8 cellular contexts compared by ENCODE assay signal in the genomic region with DNA sequence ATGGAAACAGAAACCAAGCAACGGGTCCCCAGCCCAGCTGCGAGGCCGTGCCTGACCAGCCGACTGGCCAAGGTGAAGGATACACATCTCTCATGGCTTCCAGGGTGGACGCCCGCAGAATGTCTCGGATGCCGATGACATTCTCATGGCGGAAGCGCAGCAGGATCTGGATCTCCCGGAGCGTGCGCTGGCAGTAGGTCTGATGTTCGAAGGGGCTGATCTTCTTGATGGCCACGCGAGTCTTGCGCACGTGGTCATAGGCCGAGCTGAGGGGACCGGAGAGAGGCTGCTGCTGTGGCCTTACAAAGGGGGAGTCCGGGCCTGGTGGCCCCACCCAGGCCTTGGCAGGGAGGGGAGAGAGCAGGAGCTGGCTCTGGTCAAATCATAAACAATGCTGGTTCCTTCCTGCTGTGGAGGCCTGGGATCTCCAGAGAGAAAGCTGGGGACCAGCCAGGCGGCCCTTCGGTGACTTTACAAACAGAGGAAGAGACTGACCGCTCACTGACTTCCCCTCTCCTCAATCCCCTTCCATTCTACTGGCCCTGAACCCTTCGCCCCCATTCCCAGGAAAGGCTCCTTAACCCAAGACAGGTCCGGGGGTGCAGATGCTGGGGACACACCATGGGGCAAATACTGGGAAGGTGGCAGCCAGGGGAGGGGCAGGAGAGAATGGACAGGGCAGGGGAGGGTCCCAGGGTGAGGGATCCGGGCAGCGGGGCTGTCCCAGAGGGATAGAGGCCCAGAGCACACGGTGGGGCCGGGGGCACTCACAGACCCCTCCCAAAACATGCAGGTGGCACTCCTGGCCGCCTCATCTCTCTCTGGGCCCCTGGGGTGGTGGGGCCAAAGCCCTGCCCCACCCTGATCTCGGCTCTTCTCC. TPM values are rescaled to one million over a fixed set of nuclear protein-coding genes. Genes with fewer than 3 reads are reported as not detected.
DNase-seq lines count a peak whose midpoint lies in the region; ATAC-seq, FAIRE-seq and TF ChIP-seq lines count a peak whose summit lies in the region.

No MANE protein-coding gene starts in this region.

- peak overlapping the region; percentile 67 for H3K27ac Mint-ChIP-seq in stimulated activated naive CD8-positive, alpha-beta T cell treated with anti-CD3 and anti-CD28 coated beads, Interleukin-15, Interleukin-2, amounts not matched to agents 100 ng/mL and 50 ng/mL, for 24 hours

- FAIRE-seq in urothelium cell line (lab: Jason Lieb, UNC) = no peak

- no peaks in the 10 kb centered on the region for H3K9me3 ChIP-seq in mesodermal cell (ENCODE audit: control insufficient read depth, low read length)

- H3K4me3 ChIP-seq in dorsolateral prefrontal cortex (peak overlapping the region; percentile 69 to 96 (median 88)), mesodermal cell (ENCODE audit: extremely low read depth, insufficient read depth, low read length, poor library complexity, severe bottlenecking) (peak overlapping the region; percentile 77), urinary bladder (ENCODE audit: low read depth, low read length) (peak overlapping the region; percentile 95)

- no peak for ATAC-seq in stimulated activated naive CD8-positive, alpha-beta T cell treated with anti-CD3 and anti-CD28 coated beads, Interleukin-15, Interleukin-2, amounts not matched to agents 100 U/mL and 50 U/mL, for 24 hours
- ATAC-seq in HG03442 (IDR thresholded peaks at IDR 0.05; ENCODE audit: unreplicated experiment) = no peak

- H3K9me3 Mint-ChIP-seq in stimulated activated naive CD8-positive, alpha-beta T cell treated with anti-CD3 and anti-CD28 coated beads, Interleukin-15, Interleukin-2, amounts not matched to agents 100 ng/mL and 50 ng/mL, for 24 hours = no peaks in the 10 kb centered on the region

- H3K36me3 ChIP-seq in mesodermal cell (ENCODE audit: control insufficient read depth, insufficient read depth, low read length) (peaks cover 46% of the 10 kb centered on the region), urinary bladder (ENCODE audit: insufficient read depth) (no peaks in the 10 kb centered on the region)

- no peaks in the 10 kb centered on the region for H3K27me3 ChIP-seq in dorsolateral prefrontal cortex

- TF ChIP-seq CTCF in dorsolateral prefrontal cortex (IDR thresholded peaks at IDR 0.05 in 54 of 56, conservative IDR thresholded peaks at IDR 0.05 in 2 of 56; ENCODE audit: low read depth in 1 of 56, partially characterized antibody in 56 of 56) = no peak

- no peaks in the 10 kb centered on the region for H3K27me3 Mint-ChIP-seq in stimulated activated naive CD8-positive, alpha-beta T cell treated with anti-CD3 and anti-CD28 coated beads, Interleukin-15, Interleukin-2, amounts not matched to agents 100 ng/mL and 50 ng/mL, for 24 hours

- H3K4me1 ChIP-seq in mesodermal cell (ENCODE audit: control insufficient read depth, insufficient read depth, low read length, poor library complexity, severe bottlenecking) = no peaks in the 10 kb centered on the region
- H3K4me1 ChIP-seq in urinary bladder (ENCODE audit: insufficient read depth) = no peaks in the 10 kb centered on the region

- intact Hi-C loops in dorsolateral prefrontal cortex (cut with DNase I) = loop anchor here (2.0 to 5.0 kb wide), 2 partner anchors 25 to 290 kb away; a partner anchor contains a TSS

- no peak for DNase-seq in stimulated activated naive CD8-positive, alpha-beta T cell treated with anti-CD3 and anti-CD28 coated beads, Interleukin-15, Interleukin-2, amounts not matched to agents 100 U/mL and 50 U/mL, for 24 hours
- DNase-seq in dorsolateral prefrontal cortex (peak in 1 of 10 donors; percentile 17), RKO (ENCODE audit: low spot score) (no peak), urothelium cell line (ENCODE audit: low spot score) (no peak)

- whole genome bisulfite sequencing in mesodermal cell (ENCODE audit: insufficient coverage in 2 of 2), 2 experiments = 86 to 91% methylated on average over 22 to 31 of the region's 32 CpGs
- 29% methylated on average over 32 of the region's 32 CpGs for WGBS in urinary bladder

- H3K27ac ChIP-seq in dorsolateral prefrontal cortex (peak overlapping the region; percentile 90 to 100 (median 97)), mesodermal cell (ENCODE audit: low read depth, low read length, severe bottlenecking) (no peak overlapping the region), urinary bladder (ENCODE audit: low read depth) (peak overlapping the region; percentile 87)

- H3K36me3 Mint-ChIP-seq in stimulated activated naive CD8-positive, alpha-beta T cell treated with anti-CD3 and anti-CD28 coated beads, Interleukin-15, Interleukin-2, amounts not matched to agents 100 ng/mL and 50 ng/mL, for 24 hours (ENCODE audit: low read depth) = no peaks in the 10 kb centered on the region

- peak overlapping the region; percentile 81 for H3K4me3 Mint-ChIP-seq in stimulated activated naive CD8-positive, alpha-beta T cell treated with anti-CD3 and anti-CD28 coated beads, Interleukin-15, Interleukin-2, amounts not matched to agents 100 ng/mL and 50 ng/mL, for 24 hours

- H3K4me1 Mint-ChIP-seq in stimulated activated naive CD8-positive, alpha-beta T cell treated with anti-CD3 and anti-CD28 coated beads, Interleukin-15, Interleukin-2, amounts not matched to agents 100 ng/mL and 50 ng/mL, for 24 hours (ENCODE audit: low read depth) = peaks cover 27% of the 10 kb centered on the region

RNA-seq across cellular contexts. Expression of a gene that starts 1.0 kb away (rescaled TPM):
- total RNA-seq in dorsolateral prefrontal cortex (100 to 1,000 TPM; 144 to 353 (median 233) TPM), urinary bladder (14.6 TPM)
- polyA plus RNA-seq in mesodermal cell (2013, experiment 1 of 2) = 97.4 TPM
- polyA plus RNA-seq in mesodermal cell (2013, experiment 2 of 2) = 83.0 TPM
- 120 TPM for polyA plus RNA-seq in urinary bladder

RNA-seq across cellular contexts. Expression of a gene that starts 8.6 kb away (rescaled TPM):
- total RNA-seq in dorsolateral prefrontal cortex (10 to 100 TPM in 23 of 120 experiments, 1 to 10 TPM in 97; 1.6 to 23.5 (median 6.4) TPM), urinary bladder (4.6 TPM)
- 6.7 TPM for polyA plus RNA-seq in mesodermal cell (2013, experiment 1 of 2)
- 6.1 TPM for polyA plus RNA-seq in mesodermal cell (2013, experiment 2 of 2)
- polyA plus RNA-seq in urinary bladder = 5.1 TPM

RNA-seq across cellular contexts. Expression of a gene that starts 26.0 kb away (rescaled TPM):
- 100 to 1,000 TPM; 149 to 346 (median 234) TPM for total RNA-seq in dorsolateral prefrontal cortex
- polyA plus RNA-seq in mesodermal cell (2013, experiment 1 of 2) = 85.0 TPM
- 57.3 TPM for polyA plus RNA-seq in mesodermal cell (2013, experiment 2 of 2)
- 16.5 TPM for total RNA-seq in urinary bladder
- polyA plus RNA-seq in urinary bladder = 117 TPM

RNA-seq across cellular contexts. Expression of a gene that starts 30.3 kb away (rescaled TPM):
- total RNA-seq in dorsolateral prefrontal cortex (1 to 10 TPM in 113 of 120 experiments, under 1 TPM in 7; 0.38 to 5.7 (median 2.2) TPM), urinary bladder (0.79 TPM)
- polyA plus RNA-seq in mesodermal cell (2013, experiment 1 of 2) = 2.5 TPM
- polyA plus RNA-seq in mesodermal cell (2013, experiment 2 of 2) = 2.2 TPM
- 2.2 TPM for polyA plus RNA-seq in urinary bladder

RNA-seq across cellular contexts. Expression of a gene that starts 46.2 kb away (rescaled TPM):
- 10 to 100 TPM; 23.6 to 41.9 (median 31.5) TPM for total RNA-seq in dorsolateral prefrontal cortex
- 155 TPM for polyA plus RNA-seq in mesodermal cell (2013, experiment 1 of 2)
- polyA plus RNA-seq in mesodermal cell (2013, experiment 2 of 2) = 131 TPM
- 56.2 TPM for total RNA-seq in urinary bladder
- polyA plus RNA-seq in urinary bladder = 93.8 TPM
